8 cellular contexts compared by ENCODE assay signal in genomic region chr14:70907996-70908917, GRCh38. TPM values are rescaled to one million over a fixed set of nuclear protein-coding genes. Genes with fewer than 3 reads are reported as not detected.
DNase-seq lines count a peak whose midpoint lies in the region; TF ChIP-seq lines count a peak whose summit lies in the region.

No MANE protein-coding gene starts in this region.

- H2BK120ac ChIP-seq in H9 (ENCODE audit: low read depth, low read length, poor library complexity, severe bottlenecking) = no peak overlapping the region

- peaks cover 44 to 53% of the 10 kb centered on the region in 2 experiments for H3K4me1 Mint-ChIP-seq in H9

- no peak overlapping the region for H2BK15ac ChIP-seq in H9 (ENCODE audit: low read depth, low read length)

- H3K56ac ChIP-seq in H9 (ENCODE audit: insufficient read length, low read depth, low read length) = no peak overlapping the region

- H3K79me1 ChIP-seq in H9 (ENCODE audit: insufficient read depth, low read depth, low read length, poor library complexity, severe bottlenecking) = peaks cover 4% of the 10 kb centered on the region

- H3T11ph ChIP-seq in H9 (ENCODE audit: low read length) = no peak overlapping the region

- peak overlapping the region; percentile 61 for H3K14ac ChIP-seq in H9 (ENCODE audit: insufficient read depth, low read length)

- 0 out of 2 replicates have a peak, but pooled peaks cover 1% of the 10 kb centered on the region for H3K27me3 Mint-ChIP-seq in H9 (ENCODE audit: low read depth)

- no peaks in the 10 kb centered on the region; a peak in 1 of 5 replicates for H3K9me3 Mint-ChIP-seq in H9

- H2AFZ ChIP-seq in H9 (ENCODE audit: low read length) = no peak overlapping the region
- H2AFZ ChIP-seq in Loucy (ENCODE audit: low read length) = peak overlapping the region; percentile 17; the same call in 1 of the 2 replicates

- H2BK20ac ChIP-seq in H9 (ENCODE audit: low read depth, low read length, poor library complexity, severe bottlenecking) = no peak overlapping the region

- WGBS in H9 (ENCODE audit: extremely low coverage, insufficient read length, low lambda C conversion rate) = no CpG with 5 or more reads among the region's 85 CpGs

- H3K79me2 ChIP-seq in H9 (ENCODE audit: insufficient read depth, low read length) (peaks cover 24% of the 10 kb centered on the region; the same call in 1 of the 2 replicates), Loucy (ENCODE audit: insufficient read depth, low read length) (peaks cover 55% of the 10 kb centered on the region)

- H3K9ac ChIP-seq in H9 (ENCODE audit: extremely low read depth, insufficient read length, low read length) (peak overlapping the region; percentile 87), Loucy (ENCODE audit: low read depth, low read length, poor library complexity, severe bottlenecking) (peak overlapping the region; percentile 95), colonic mucosa (ENCODE audit: low read depth in 2 of 2, low read length in 2 of 2) (peak overlapping the region; percentile 71 to 98)

- DNase-seq in GM12865 (ENCODE audit: low read depth) (peak; percentile 60), H9 (peak; percentile 64), colonic mucosa (peak; percentile 71), kidney epithelial cell (ENCODE audit: low read depth) (peak; percentile 23), NCI-H1436 treated with DMSO at 0.1 percent for 48 hours (lab: John Stamatoyannopoulos, UW) (no peak)
- peak; percentile 67 to 73 for DNase-seq in activated CD4-positive, alpha-beta T cell treated with anti-CD3 and anti-CD28 coated beads for 4 hours
- peak; percentile 72 for DNase-seq in stimulated activated CD4-positive, alpha-beta T cell treated with anti-CD3 and anti-CD28 coated beads, Interleukin-15, amount 100 ng/mL, for 24 hours

- no peak overlapping the region for H4K8ac ChIP-seq in H9 (replicated peaks; ENCODE audit: insufficient read length, low read depth, low read length)

- intact Hi-C loops in colonic mucosa (cut with DNase I) = loop anchor here (5.0 to 10.0 kb wide), 2 partner anchors 64 to 83 kb away; no protein-coding TSS in a partner anchor

- no peak overlapping the region for H3K23ac ChIP-seq in H9 (ENCODE audit: insufficient read length, low read depth, low read length)

- H2BK12ac ChIP-seq in H9 (ENCODE audit: insufficient read length, low read depth, low read length) = no peak overlapping the region

- H4K20me1 ChIP-seq in H9 (ENCODE audit: control insufficient read depth, insufficient read depth, insufficient read length) (peaks cover 3% of the 10 kb centered on the region), Loucy (ENCODE audit: insufficient read depth, low read length, poor library complexity, severe bottlenecking) (peaks cover 47% of the 10 kb centered on the region)

- no peaks in the 10 kb centered on the region for H3F3A ChIP-seq in Loucy (ENCODE audit: low read depth)

- peak overlapping the region; percentile 78 to 94 (median 93) for H3K27ac Mint-ChIP-seq in H9

- H3K4me2 ChIP-seq in H9 (ENCODE audit: insufficient read depth, insufficient read length, low read length) (peak overlapping the region; percentile 92), Loucy (ENCODE audit: low read depth, low read length, poor library complexity, severe bottlenecking) (peak overlapping the region; percentile 86)

- H3K36me3 ChIP-seq in Loucy (ENCODE audit: insufficient read depth, low read length) (no peaks in the 10 kb centered on the region), colonic mucosa (no peaks in the 10 kb centered on the region), kidney epithelial cell (ENCODE audit: control insufficient read depth, insufficient read depth, low read length) (no peaks in the 10 kb centered on the region)

- H3K9me2 ChIP-seq in Loucy (replicated peaks; ENCODE audit: low read depth, low read length) = no peaks in the 10 kb centered on the region

- no peak overlapping the region for H2BK5ac ChIP-seq in H9 (ENCODE audit: insufficient read length, low read length)

- H3K4me1 ChIP-seq in H9 (ENCODE audit: insufficient read depth, low read length) (peaks cover 2% of the 10 kb centered on the region; the same call in 1 of the 2 replicates), Loucy (ENCODE audit: insufficient read depth, low read length, poor library complexity, severe bottlenecking) (peaks cover 52% of the 10 kb centered on the region), colonic mucosa (peaks cover 4% of the 10 kb centered on the region)

- H3K27ac ChIP-seq in H9 (ENCODE audit: insufficient read length, low read depth, low read length) (no peak overlapping the region), colonic mucosa (peak overlapping the region; percentile 94)

- H3K4ac ChIP-seq in H9 (ENCODE audit: low read depth, low read length) = no peak overlapping the region

- H2AK5ac ChIP-seq in H9 (ENCODE audit: insufficient read length, low read length) = no peak overlapping the region

- H3K27me3 ChIP-seq in H9 (ENCODE audit: insufficient read depth, low read length) (no peaks in the 10 kb centered on the region), Loucy (ENCODE audit: insufficient read depth, low read length, poor library complexity, severe bottlenecking) (no peaks in the 10 kb centered on the region), colonic mucosa (no peaks in the 10 kb centered on the region), kidney epithelial cell (ENCODE audit: control insufficient read depth, insufficient read depth, low read length) (no peaks in the 10 kb centered on the region)

- peak overlapping the region; percentile 98 for H3K4me3 ChIP-seq in GM12865 (ENCODE audit: low read depth, low read length)
- peak overlapping the region; percentile 92 for H3K4me3 ChIP-seq in Loucy (ENCODE audit: low read length, poor library complexity, severe bottlenecking)
- peak overlapping the region; percentile 86 for H3K4me3 ChIP-seq in colonic mucosa
- peak overlapping the region; percentile 96 for H3K4me3 ChIP-seq in kidney epithelial cell (ENCODE audit: low read depth, low read length)

- H4K91ac ChIP-seq in H9 (ENCODE audit: insufficient read length, low read depth, low read length) = no peak overlapping the region

- H3K18ac ChIP-seq in H9 (ENCODE audit: insufficient read length, low read depth, low read length) = no peak overlapping the region

- TF ChIP-seq CTCF in GM12865 (IDR thresholded peaks at IDR 0.05; ENCODE audit: insufficient read depth, low read depth, low read length, missing control alignments) (peak; percentile 2), H9 (conservative IDR thresholded peaks at IDR 0.05) (no peak), Loucy (conservative IDR thresholded peaks at IDR 0.05; ENCODE audit: low read length) (no peak), colonic mucosa (IDR thresholded peaks at IDR 0.05) (no peak), kidney epithelial cell (IDR thresholded peaks at IDR 0.05; ENCODE audit: insufficient read depth, low read length, poor library complexity, severe bottlenecking) (no peak)

- peaks cover 0 to 2% (median 0%) of the 10 kb centered on the region in 3 experiments; a peak in 1 of 7 replicates for H3K36me3 Mint-ChIP-seq in H9 (ENCODE audit: insufficient read depth in 1 of 3, low read depth in 3 of 3)

- H3K9me3 ChIP-seq in H9 (ENCODE audit: control insufficient read depth, low read depth, low read length) (no peaks in the 10 kb centered on the region), Loucy (ENCODE audit: insufficient read depth, low read depth, low read length) (no peaks in the 10 kb centered on the region), colonic mucosa (no peaks in the 10 kb centered on the region)

- no peak overlapping the region for H4K5ac ChIP-seq in H9 (ENCODE audit: insufficient read length, low read depth, low read length)

- H3K4me3 Mint-ChIP-seq in H9 = peak overlapping the region; percentile 88 to 96

- H3K23me2 ChIP-seq in H9 (ENCODE audit: insufficient read length, low read depth, low read length, poor library complexity, severe bottlenecking) = peaks cover 5% of the 10 kb centered on the region

RNA-seq across cellular contexts. Expression of gene PCNX1, which starts 1.0 kb away (rescaled TPM):
- total RNA-seq in H9 (2021) (48.0 and 48.6 TPM in 2 replicates), colonic mucosa (10 to 100 TPM; 18.1 to 26.7 TPM), kidney epithelial cell (26.9 and 30.1 TPM in 2 replicates)
